ENCODE assay signal across 8 cellular contexts in genomic region chr14:22766457-22767322, GRCh38. TPM values are rescaled to one million over a fixed set of nuclear protein-coding genes. Genes with fewer than 3 reads are reported as not detected.
DNase-seq lines count a peak whose midpoint lies in the region; ATAC-seq and TF ChIP-seq lines count a peak whose summit lies in the region.

TSS of gene OXA1L (plus strand) at chr14:22766688. CDS start at chr14:22766702, 14 bp downstream.

- H3K27ac ChIP-seq in upper lobe of right lung, result peak within 1 kb of the TSS; percentile 95

- peak; percentile 99 for DNase-seq in GM12865 (ENCODE audit: low read depth)
- DNase-seq in NCI-H146 treated with DMSO at 0.1 percent for 48 hours (lab: John Stamatoyannopoulos, UW; ENCODE audit: unreplicated experiment), result peak; percentile 95
- DNase-seq in amniotic epithelial cell (ENCODE audit: low read depth), result peak; percentile 95
- DNase-seq in left cardiac atrium, result peak; percentile 99
- DNase-seq in posterior vena cava (ENCODE audit: low spot score), result peak; percentile 99
- DNase-seq in upper lobe of right lung, result peak; percentile 96

- no peaks in the 10 kb centered on the region for H3K27me3 ChIP-seq in upper lobe of right lung

- peak; percentile 86 for ATAC-seq in HG02798 (IDR thresholded peaks at IDR 0.05; ENCODE audit: poor library complexity, unreplicated experiment)
- ATAC-seq in left cardiac atrium, result peak; percentile 94 to 96
- peak; percentile 93 for ATAC-seq in upper lobe of right lung

- peaks cover 39% of the 10 kb centered on the region for H3K36me3 ChIP-seq in upper lobe of right lung

- no peak for TF ChIP-seq CTCF in GM12865 (IDR thresholded peaks at IDR 0.05; ENCODE audit: insufficient read depth, low read depth, low read length, missing control alignments)
- no peak for TF ChIP-seq CTCF in upper lobe of right lung (IDR thresholded peaks at IDR 0.05)

- H3K4me1 ChIP-seq in upper lobe of right lung, result peaks cover 20% of the 10 kb centered on the region

- H3K4me3 ChIP-seq in GM12865 (ENCODE audit: low read depth, low read length) (peak within 1 kb of the TSS; percentile 78), upper lobe of right lung (peak within 1 kb of the TSS; percentile 96)

- intact Hi-C loops in T-helper 1 cell treated with Interleukin-12 subunit alpha and Interleukin-12 subunit beta and Interleukin-4 antibody, amounts not matched to agents 30 ng/mL and 1 ng/mL, for 36 hours (cut with micrococcal nuclease), result loop anchor here (1.0 to 5.0 kb wide), 11 partner anchors 29 to 849 kb away; partner anchors contain the start of genes ACIN1, C14orf119, DAD1 and LRP10
- intact Hi-C loops in left cardiac atrium (cut with DNase I) (no loop called here), posterior vena cava (cut with DNase I) (no loop called here), upper lobe of right lung (cut with DNase I) (no loop called here)

- H3K9me3 ChIP-seq in upper lobe of right lung, result peaks cover 5% of the 10 kb centered on the region

RNA-seq across cellular contexts. Expression of gene OXA1L, which starts in this region (rescaled TPM):
- 119 and 120 TPM in 2 replicates for total RNA-seq in T-helper 1 cell treated with Interleukin-12 subunit alpha and Interleukin-12 subunit beta and Interleukin-4 antibody, amounts not matched to agents 30 ng/mL and 1 ng/mL, for 36 hours
- total RNA-seq in left cardiac atrium (100 to 1,000 TPM; 102 to 104 TPM), posterior vena cava (10 to 100 TPM; 49.7 to 53.7 TPM), upper lobe of right lung (105 TPM)

Comparison
In these comparisons a context has a peak if more than half of its experiments do, and no peak if none do; other contexts are left out.
1. Peak in every context shown above with its lines: DNase-seq, ATAC-seq, H3K4me3 ChIP-seq and H3K27ac ChIP-seq.